In the genomic region with DNA sequence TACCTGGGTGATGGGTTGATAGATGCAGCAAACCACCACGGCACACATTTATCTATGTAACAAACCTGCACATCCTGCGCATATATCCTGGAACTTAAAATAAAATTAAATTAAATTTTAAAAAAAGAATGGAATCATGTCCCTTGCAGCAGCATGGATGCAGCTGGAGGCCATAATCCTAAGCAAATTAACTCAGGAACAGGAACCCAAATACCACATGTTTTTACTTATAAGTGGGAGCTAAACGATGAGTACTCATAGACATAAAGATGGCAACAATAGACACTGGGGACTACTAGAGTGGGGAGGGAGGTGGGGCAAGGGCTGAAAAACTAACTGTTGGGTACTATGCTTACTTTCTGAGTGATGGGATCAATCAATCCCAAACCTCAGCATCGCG, we compare ENCODE assay signal across 19 cellular contexts. TPM values are rescaled to one million over a fixed set of nuclear protein-coding genes. Genes with fewer than 3 reads are reported as not detected.
DNase-seq lines count a peak whose midpoint lies in the region; ATAC-seq and TF ChIP-seq lines count a peak whose summit lies in the region.
"Had no signal": no experiment of that assay in that cellular context is flagged by ENCODE, and none has a peak within 500 bp of the region (broad histone marks: within the 10 kb centered on the region; RNA-seq: fewer than 3 reads in every experiment).

No MANE protein-coding gene starts in this region.

- H3K4me1 ChIP-seq in BLaER1 (peaks cover 71% of the 10 kb centered on the region), skeletal muscle satellite cell (ENCODE audit: control insufficient read depth, insufficient read depth, low read length) (peaks cover 45% of the 10 kb centered on the region)

- H3K27me3 ChIP-seq in BLaER1: no peaks in the 10 kb centered on the region
- no peaks in the 10 kb centered on the region for H3K27me3 ChIP-seq in skeletal muscle satellite cell (ENCODE audit: control insufficient read depth, insufficient read depth, low read length)
- H3K27me3 ChIP-seq: BE2C had no signal

- ATAC-seq in SK-N-SH treated with all-trans-retinoic acid at 6 μM for 48 hours: peak; percentile 18
- ATAC-seq: GM23338 had no signal

- H3K4me2 ChIP-seq in BLaER1: peak overlapping the region; percentile 82; the same call in 1 of the 2 replicates
- no peak overlapping the region for H3K4me2 ChIP-seq in skeletal muscle satellite cell (ENCODE audit: low read length)
- H3K4me2 ChIP-seq: GM23338 had no signal

- H3K27ac ChIP-seq in BLaER1: peak overlapping the region; percentile 68; the same call in 1 of the 2 replicates

- DNase-seq in fibroblast of mammary gland (ENCODE audit: low read depth) (peak; percentile 53), ecto neural progenitor cell (ENCODE audit: low spot score) (no peak), DMS 273 treated with DMSO at 0.1 percent for 48 hours (lab: John Stamatoyannopoulos, UW) (no peak), activated gamma-delta T cell treated with Interleukin-2 at 50 U/mL for 16 hours (no peak), HK-2 (ENCODE audit: unreplicated experiment) (no peak)
- DNase-seq: BE2C; CD8-positive, alpha-beta memory T cell; DMS79 treated with DMSO at 0.1 percent for 48 hours; KBM-7; MV-4-11; NCI-H187 treated with DMSO at 0.1 percent for 48 hours; NCI-H69; NK-92 treated with Interleukin-12 subunit alpha and Interleukin-12 subunit beta, amount 100 ng/mL, for 24 hours; RPMI8226; SIG-M5 had no signal

- H3K9ac ChIP-seq in BLaER1: no peak overlapping the region
- H3K9ac ChIP-seq in skeletal muscle satellite cell (ENCODE audit: low read depth, low read length): peak overlapping the region; percentile 34

- no peak for TF ChIP-seq CTCF in fibroblast of mammary gland (conservative IDR thresholded peaks at IDR 0.05; ENCODE audit: control insufficient read depth, insufficient read depth, low read depth, low read length)

- H4K20me1 ChIP-seq in BLaER1: no peaks in the 10 kb centered on the region

- no peaks in the 10 kb centered on the region for H3K9me3 ChIP-seq in BLaER1
- no peaks in the 10 kb centered on the region for H3K9me3 ChIP-seq in skeletal muscle satellite cell (replicated peaks; ENCODE audit: low read length)
- H3K9me3 ChIP-seq: BE2C had no signal

- H3K36me3 ChIP-seq in BLaER1 (no peaks in the 10 kb centered on the region), skeletal muscle satellite cell (ENCODE audit: insufficient read depth, low read length) (no peaks in the 10 kb centered on the region)
- H3K36me3 ChIP-seq: BE2C had no signal

- H3K4me3 ChIP-seq in BLaER1 (no peak overlapping the region), fibroblast of mammary gland (ENCODE audit: control insufficient read depth, low read depth, low read length) (no peak overlapping the region), skeletal muscle satellite cell (ENCODE audit: low read length) (no peak overlapping the region)
- H3K4me3 ChIP-seq: GM23338 had no signal

TF ChIP-seq in SK-N-SH treated with all-trans-retinoic acid at 6 μM for 48 hours, 23 proteins besides CTCF, POLR2A, EP300 and RAD21:
- TF ChIP-seq ZFP30 (CRISPR knock-in tag; IDR thresholded peaks at IDR 0.05) (no peak), TCF4 (CRISPR knock-in tag; IDR thresholded peaks at IDR 0.05; ENCODE audit: borderline replicate concordance) (peak; percentile 80)

RNA-seq across cellular contexts. Expression of gene CWC15, which starts 40.9 kb away (rescaled TPM):
- 39.5 and 44.4 TPM in 2 replicates for total RNA-seq in skeletal muscle satellite cell (2012; rRNA removed)

RNA-seq across cellular contexts. Expression of gene KDM4D, which starts 41.0 kb away (rescaled TPM):
- total RNA-seq in skeletal muscle satellite cell (2012; rRNA removed): 0.76 and 1.1 TPM in 2 replicates
